In the genomic region with DNA sequence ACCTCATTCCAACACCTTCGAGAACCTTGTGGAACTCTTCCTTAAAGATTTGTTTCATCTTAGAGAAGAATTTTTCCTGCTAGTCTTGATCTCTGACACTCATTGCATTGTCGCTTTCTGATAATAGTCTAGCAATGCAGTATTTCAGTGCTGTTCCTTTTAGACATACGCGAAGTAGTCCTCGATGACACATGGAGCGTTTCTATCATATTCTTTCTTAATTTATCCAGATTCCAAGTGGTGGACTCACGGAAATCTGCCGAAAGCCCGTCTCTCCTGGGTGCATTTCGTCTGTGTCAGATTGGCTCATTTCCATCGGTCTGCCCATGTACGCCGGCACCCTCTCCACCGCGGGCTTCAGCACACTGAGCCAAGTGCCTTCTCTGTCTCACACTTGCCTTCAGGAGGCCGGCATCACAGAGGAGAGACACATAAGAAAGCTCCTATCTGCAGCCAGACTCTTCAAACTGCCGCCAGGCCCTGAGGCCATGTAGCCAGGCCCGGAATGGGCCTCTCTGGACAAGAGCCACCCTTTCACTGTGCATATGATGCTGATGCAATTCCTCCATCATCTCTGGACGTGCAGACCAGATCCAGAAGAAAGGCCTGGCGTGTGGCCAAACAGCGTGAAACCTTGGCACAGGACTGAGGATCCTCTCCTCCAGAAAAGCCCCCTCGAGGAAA, we compare ENCODE assay signal across 16 cellular contexts.
DNase-seq lines count a peak whose midpoint lies in the region; ATAC-seq and TF ChIP-seq lines count a peak whose summit lies in the region.
"Had no signal": no experiment of that assay in that cellular context is flagged by ENCODE, and none has a peak within 500 bp of the region (broad histone marks: within the 10 kb centered on the region; RNA-seq: fewer than 3 reads in every experiment).

No MANE protein-coding gene starts in this region.

- peak in 5 of 8 donors; percentile 29 to 72 (median 38) for ATAC-seq in heart right ventricle
- ATAC-seq in aorta (ENCODE audit: low FRiP score), result peak; percentile 63
- ATAC-seq in HG03442 (IDR thresholded peaks at IDR 0.05; ENCODE audit: unreplicated experiment), result no peak
- ATAC-seq: GM23338 had no signal

- H3K27ac ChIP-seq in cingulate gyrus (ENCODE audit: low read depth, low read length), result peak overlapping the region; percentile 67
- peak overlapping the region in 3 of 10 donors; percentile 6 to 30 (median 17) for H3K27ac ChIP-seq in heart right ventricle
- no peak overlapping the region for H3K27ac ChIP-seq in aorta (ENCODE audit: low read depth in 1 of 2, low read length in 2 of 2)
- H3K27ac ChIP-seq: 22Rv1 had no signal

- WGBS in heart right ventricle, 2 donors, result 66 to 68% methylated on average over 22 of the region's 22 CpGs
- 72 to 73% methylated on average over 22 of the region's 22 CpGs for WGBS in aorta, 2 donors

- intact Hi-C loops in heart right ventricle (cut with DNase I), result no loop called here
- intact Hi-C loops in aorta (cut with DNase I), result no loop called here

- H3K27me3 ChIP-seq in heart right ventricle (no peaks in the 10 kb centered on the region), aorta (ENCODE audit: control insufficient read depth in 1 of 2, insufficient read depth in 2 of 2, low read length in 1 of 2) (no peaks in the 10 kb centered on the region)
- H3K27me3 ChIP-seq: breast epithelium had no signal

- peak; percentile 28 for DNase-seq in DMS 273 (lab: John Stamatoyannopoulos, UW; ENCODE audit: unreplicated experiment)
- no peak for DNase-seq in DMS 273 treated with DMSO at 0.1 percent for 48 hours (lab: John Stamatoyannopoulos, UW)
- peak in 1 of 2 donors; percentile 65 for DNase-seq in heart right ventricle
- no peak for DNase-seq in aorta
- DNase-seq in activated CD4-positive, alpha-beta T cell treated with anti-CD3 and anti-CD28 coated beads for 1 hour, result no peak
- DNase-seq in SHP77 (lab: John Stamatoyannopoulos, UW), result no peak
- DNase-seq: CD8-positive, alpha-beta memory T cell; KBM-7; naive B cell; NCI-H1417 treated with DMSO at 0.1 percent for 48 hours; trophoblast cell had no signal

- no peak for TF ChIP-seq CTCF in heart right ventricle (IDR thresholded peaks at IDR 0.05)

- H3K4me3 ChIP-seq in heart right ventricle (no peak overlapping the region), aorta (ENCODE audit: low read length in 2 of 2) (no peak overlapping the region)
- H3K4me3 ChIP-seq: breast epithelium, GM23338 had no signal

- peaks cover 3 to 27% (median 16%) of the 10 kb centered on the region in 9 donors for H3K4me1 ChIP-seq in heart right ventricle
- no peaks in the 10 kb centered on the region for H3K4me1 ChIP-seq in aorta (ENCODE audit: control insufficient read depth in 1 of 2, insufficient read depth in 2 of 2, low read length in 2 of 2)
- H3K4me1 ChIP-seq: breast epithelium had no signal

- H3K36me3 ChIP-seq in heart right ventricle, result peaks cover 0 to 91% (median 30%) of the 10 kb centered on the region in 9 donors
- H3K36me3 ChIP-seq in aorta (ENCODE audit: control insufficient read depth in 1 of 2, insufficient read depth in 2 of 2, low read length in 1 of 2), result peaks cover 6 to 10% of the 10 kb centered on the region in 2 donors

- H3K9me3 ChIP-seq in heart right ventricle, result no peaks in the 10 kb centered on the region
- no peaks in the 10 kb centered on the region for H3K9me3 ChIP-seq in aorta (ENCODE audit: control insufficient read depth, low read length)
- H3K9me3 ChIP-seq: breast epithelium had no signal
